In genomic region chr15:99409560-99409959, GRCh38 we compare ENCODE assay signal across 16 cellular contexts.
DNase-seq lines count a peak whose midpoint lies in the region; ATAC-seq and TF ChIP-seq lines count a peak whose summit lies in the region.
"Had no signal": no experiment of that assay in that cellular context is flagged by ENCODE, and none has a peak within 500 bp of the region (broad histone marks: within the 10 kb centered on the region; RNA-seq: fewer than 3 reads in every experiment).

No MANE protein-coding gene starts in this region.

- H3K27ac ChIP-seq in RWPE1 = peak overlapping the region; percentile 83
- no peak overlapping the region for H3K27ac ChIP-seq in hepatocyte
- peak overlapping the region; percentile 69 for H3K27ac ChIP-seq in thoracic aorta

- no peaks in the 10 kb centered on the region for H4K20me1 ChIP-seq in hepatocyte (ENCODE audit: insufficient read depth, poor library complexity, severe bottlenecking)

- TF ChIP-seq CTCF in GM13976 (IDR thresholded peaks at IDR 0.05; ENCODE audit: borderline replicate concordance, control extremely low read depth, extremely low read depth, insufficient read depth, missing control alignments) (no peak), RWPE1 (conservative IDR thresholded peaks at IDR 0.05; ENCODE audit: low read depth) (no peak), hepatocyte (IDR thresholded peaks at IDR 0.05; ENCODE audit: poor library complexity) (no peak), thoracic aorta (IDR thresholded peaks at IDR 0.05) (no peak)

- H3K27me3 ChIP-seq in hepatocyte = no peaks in the 10 kb centered on the region
- H3K27me3 ChIP-seq in thoracic aorta (replicated peaks; ENCODE audit: insufficient read depth) = no peaks in the 10 kb centered on the region
- H3K27me3 ChIP-seq: MG63 had no signal

- DNase-seq in GM13976 (ENCODE audit: low spot score) = peak; percentile 23
- DNase-seq in RWPE1 (ENCODE audit: low spot score) = no peak
- no peak for DNase-seq in hepatocyte (ENCODE audit: low spot score)
- DNase-seq in thoracic aorta (ENCODE audit: low spot score) = no peak
- no peak for DNase-seq in activated CD4-positive, alpha-beta memory T cell treated with anti-CD3 and anti-CD28 coated beads, Interleukin-2, amount 10 ng/mL, durations not matched to agents 7 days and 5 days
- DNase-seq in NCI-H2227 (lab: John Stamatoyannopoulos, UW; ENCODE audit: unreplicated experiment) = no peak
- no peak for DNase-seq in 8988T
- DNase-seq: GOT3, NCI-H1105, NCI-H187, NCI-H446 treated with DMSO at 0.1 percent for 48 hours, NCI-H748 treated with DMSO at 0.1 percent for 48 hours, SIG-M5 had no signal

- peaks cover 15% of the 10 kb centered on the region for H3K4me1 Mint-ChIP-seq in activated CD4-positive, alpha-beta memory T cell treated with anti-CD3 and anti-CD28 coated beads, Interleukin-2, amount 10 ng/mL, durations not matched to agents 7 days and 5 days

- no peaks in the 10 kb centered on the region for H3K36me3 Mint-ChIP-seq in activated CD4-positive, alpha-beta memory T cell treated with anti-CD3 and anti-CD28 coated beads, Interleukin-2, amount 10 ng/mL, durations not matched to agents 7 days and 5 days (ENCODE audit: low read depth)

- 99% methylated on average over 6 of the region's 6 CpGs for WGBS in hepatocyte (ENCODE audit: low lambda C conversion rate, missing lambda C conversion rate)

- no peaks in the 10 kb centered on the region for H3K79me2 ChIP-seq in hepatocyte

- no peaks in the 10 kb centered on the region for H3K9me3 Mint-ChIP-seq in activated CD4-positive, alpha-beta memory T cell treated with anti-CD3 and anti-CD28 coated beads, Interleukin-2, amount 10 ng/mL, durations not matched to agents 7 days and 5 days

- peak overlapping the region; percentile 8 for H3K4me2 ChIP-seq in hepatocyte

- in situ Hi-C loops in GM13976 (cut with MboI; ENCODE audit: low sequenced_read_pairs, unreplicated experiment) = no loop called here

- peaks cover 8% of the 10 kb centered on the region for H3K4me1 ChIP-seq in hepatocyte (ENCODE audit: insufficient read depth)
- H3K4me1 ChIP-seq in thoracic aorta (ENCODE audit: control insufficient read depth in 1 of 2, low read depth in 2 of 2) = peaks cover 15 to 32% of the 10 kb centered on the region in 2 donors

- H3K4me3 Mint-ChIP-seq in activated CD4-positive, alpha-beta memory T cell treated with anti-CD3 and anti-CD28 coated beads, Interleukin-2, amount 10 ng/mL, durations not matched to agents 7 days and 5 days = no peak overlapping the region

- H3K9me2 ChIP-seq in hepatocyte (replicated peaks; ENCODE audit: insufficient read depth) = no peaks in the 10 kb centered on the region

- H3K27ac Mint-ChIP-seq in activated CD4-positive, alpha-beta memory T cell treated with anti-CD3 and anti-CD28 coated beads, Interleukin-2, amount 10 ng/mL, durations not matched to agents 7 days and 5 days = no peak overlapping the region

- H3K36me3 ChIP-seq in hepatocyte (replicated peaks; ENCODE audit: insufficient read depth, low read depth) = no peaks in the 10 kb centered on the region
- no peaks in the 10 kb centered on the region for H3K36me3 ChIP-seq in thoracic aorta
- H3K36me3 ChIP-seq: MG63 had no signal

- H3K27me3 Mint-ChIP-seq in activated CD4-positive, alpha-beta memory T cell treated with anti-CD3 and anti-CD28 coated beads, Interleukin-2, amount 10 ng/mL, durations not matched to agents 7 days and 5 days = no peaks in the 10 kb centered on the region

- H3K4me3 ChIP-seq in hepatocyte (no peak overlapping the region), thoracic aorta (no peak overlapping the region)
- H3K4me3 ChIP-seq: GM12878, MG63 had no signal

- H3K9me3 ChIP-seq in hepatocyte (ENCODE audit: low read depth) = no peaks in the 10 kb centered on the region
- no peaks in the 10 kb centered on the region for H3K9me3 ChIP-seq in thoracic aorta
- H3K9me3 ChIP-seq: MG63 had no signal

- POLR2A ChIA-PET in RWPE1 (lab: Yijun Ruan, JAX; ENCODE audit: low non-redundant PET) = no interaction called here
- POLR2A ChIA-PET in activated CD4-positive, alpha-beta memory T cell treated with anti-CD3 and anti-CD28 coated beads, Interleukin-2, amount 10 ng/mL, durations not matched to agents 7 days and 5 days (lab: Charles Lee) = interaction anchor here (0.8 kb wide), 1 partner anchor 324 kb away, joined by 4 read pairs; the partner anchor contains the start of gene LYSMD4

- no peak overlapping the region for H2AFZ ChIP-seq in hepatocyte

- no peak for ATAC-seq in thoracic aorta (ENCODE audit: insufficient number of reproducible peaks, low FRiP score, low read depth)
- ATAC-seq in HG02588 (IDR thresholded peaks at IDR 0.05; ENCODE audit: unreplicated experiment) = no peak

- CTCF ChIA-PET in RWPE1 (lab: Yijun Ruan, JAX) = interaction anchor here (0.6 to 2.7 kb wide), 11 partner anchors 11 to 299 kb away, joined by 3 to 28 read pairs (median 4); partner anchors contain the start of gene MEF2A
- CTCF ChIA-PET in activated CD4-positive, alpha-beta memory T cell treated with anti-CD3 and anti-CD28 coated beads, Interleukin-2, amount 10 ng/mL, durations not matched to agents 7 days and 5 days (lab: Charles Lee) = interaction anchor here (1.7 to 3.9 kb wide), 4 partner anchors 12 to 333 kb away, joined by 4 to 21 read pairs (median 6); no protein-coding TSS in a partner anchor
